34 cellular contexts compared by ENCODE assay signal in genomic region chr14:21686468-21686867, GRCh38. TPM values are rescaled to one million over a fixed set of nuclear protein-coding genes. Genes with fewer than 3 reads are reported as not detected.
"Had no signal": no experiment of that assay in that cellular context is flagged by ENCODE, and none has a peak within 500 bp of the region (broad histone marks: within the 10 kb centered on the region; RNA-seq: fewer than 3 reads in every experiment).

No MANE protein-coding gene starts in this region.

- H3K4me3 ChIP-seq: ascending aorta, PC-9 had no signal

- H3K9me3 ChIP-seq: ascending aorta had no signal

- H3K4me2 ChIP-seq: PC-9 had no signal

- H3K27ac ChIP-seq: ascending aorta, PC-9, VCaP had no signal

- DNase-seq: activated B cell treated with CpG ODN at 0.5 μM for 24 hours; activated CD4-positive, alpha-beta memory T cell treated with anti-CD3 and anti-CD28 coated beads, Interleukin-2, amount 10 ng/mL, durations not matched to agents 7 days and 5 days; activated CD4-positive, alpha-beta T cell treated with anti-CD3 and anti-CD28 coated beads for 1 hour; activated CD4-positive, alpha-beta T cell treated with anti-CD3 and anti-CD28 coated beads for 48 hours; activated CD8-positive, alpha-beta memory T cell treated with anti-CD3 and anti-CD28 coated beads for 24 hours; activated CD8-positive, alpha-beta memory T cell treated with anti-CD3 and anti-CD28 coated beads, Interleukin-2, amount 10 ng/mL, durations not matched to agents 7 days and 5 days; activated CD8-positive, alpha-beta memory T cell treated with anti-CD3 and anti-CD28 coated beads, Interleukin-2, amount 50 U/mL, for 48 hours; activated effector memory CD4-positive, alpha-beta T cell treated with Interleukin-2 at 50 U/mL for 16 hours; activated naive CD4-positive, alpha-beta T cell; activated naive CD4-positive, alpha-beta T cell treated with anti-CD3 and anti-CD28 coated beads, Interleukin-2, amount 50 U/mL, for 16 hours; activated naive CD8-positive, alpha-beta T cell treated with anti-CD3 and anti-CD28 coated beads for 36 hours; activated T-cell treated with anti-CD3 and anti-CD28 coated beads, Interleukin-2, amount 50 U/mL, for 48 hours; amygdala; NCI-H1048; NCI-H1105 treated with DMSO at 0.1 percent for 48 hours; NCI-H1436; NCI-H1694 treated with DMSO at 0.1 percent for 48 hours; NCI-H2029; NCI-H2171; NCI-H510A; NCI-H526; NCI-H748 treated with DMSO at 0.1 percent for 48 hours; NK-92 treated with Interleukin-12 subunit alpha and Interleukin-12 subunit beta, amount 100 ng/mL, for 24 hours; PC-9; Right ventricle myocardium superior; SW 1271; T-helper 1 cell; T-helper 2 cell; T-helper 9 cell had no signal

- H3K4me1 ChIP-seq: ascending aorta had no signal

- ATAC-seq: activated CD8-positive, alpha-beta memory T cell treated with anti-CD3 and anti-CD28 coated beads, Interleukin-2, amount 10 ng/mL, durations not matched to agents 7 days and 5 days had no signal

- H3K27me3 ChIP-seq: ascending aorta had no signal

- H3K36me3 ChIP-seq: ascending aorta had no signal

RNA-seq across cellular contexts. Expression of gene OR4E1, which starts 12.8 kb away (rescaled TPM):
- total RNA-seq: activated B cell treated with CpG ODN at 0.5 μM for 24 hours; activated CD8-positive, alpha-beta memory T cell treated with anti-CD3 and anti-CD28 coated beads, Interleukin-2, amount 10 ng/mL, durations not matched to agents 7 days and 5 days; activated naive CD8-positive, alpha-beta T cell treated with anti-CD3 and anti-CD28 coated beads for 36 hours; ascending aorta; cardiac septum; M059J; OCI-LY7; PC-9; Right ventricle myocardium superior had no signal

RNA-seq across cellular contexts. Expression of gene OR4E2, which starts 32.8 kb away (rescaled TPM):
- total RNA-seq: activated B cell treated with CpG ODN at 0.5 μM for 24 hours; activated CD8-positive, alpha-beta memory T cell treated with anti-CD3 and anti-CD28 coated beads, Interleukin-2, amount 10 ng/mL, durations not matched to agents 7 days and 5 days; activated naive CD8-positive, alpha-beta T cell treated with anti-CD3 and anti-CD28 coated beads for 36 hours; ascending aorta; cardiac septum; M059J; OCI-LY7; PC-9; Right ventricle myocardium superior had no signal

RNA-seq across cellular contexts. Expression of gene OR10G2, which starts 51.7 kb away (rescaled TPM):
- total RNA-seq: activated B cell treated with CpG ODN at 0.5 μM for 24 hours; activated CD4-positive, alpha-beta memory T cell treated with anti-CD3 and anti-CD28 coated beads, Interleukin-2, amount 10 ng/mL, durations not matched to agents 7 days and 5 days; activated CD8-positive, alpha-beta memory T cell treated with anti-CD3 and anti-CD28 coated beads, Interleukin-2, amount 10 ng/mL, durations not matched to agents 7 days and 5 days; activated naive CD8-positive, alpha-beta T cell treated with anti-CD3 and anti-CD28 coated beads for 36 hours; ascending aorta; cardiac septum; M059J; OCI-LY7; PC-9; Right ventricle myocardium superior had no signal
